ENCODE assay signal across 16 cellular contexts in the genomic region with DNA sequence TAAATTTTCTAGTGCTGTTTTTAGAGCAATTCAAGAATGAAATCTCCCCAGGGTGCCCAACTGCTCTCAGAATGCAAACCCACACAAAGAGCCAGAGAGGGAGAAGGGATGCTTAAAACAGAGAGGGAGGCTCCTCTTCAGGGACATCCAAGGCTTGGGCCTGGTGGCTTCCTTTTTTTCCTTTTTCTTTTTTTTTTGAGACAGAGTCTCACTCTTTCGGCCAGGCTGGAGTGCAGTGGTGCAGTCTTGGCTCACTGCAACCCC. TPM values are rescaled to one million over a fixed set of nuclear protein-coding genes. Genes with fewer than 3 reads are reported as not detected.
A peak's percentile ranks its signal among the peaks of the same experiment; 100 is the strongest.
DNase-seq lines count a peak whose midpoint lies in the region; ATAC-seq and TF ChIP-seq lines count a peak whose summit lies in the region.
"Had no signal": no experiment of that assay in that cellular context is flagged by ENCODE, and none has a peak within 500 bp of the region (broad histone marks: within the 10 kb centered on the region; RNA-seq: fewer than 3 reads in every experiment).

No MANE protein-coding gene starts in this region.

- DNase-seq in esophagus squamous epithelium (lab: John Stamatoyannopoulos, UW), result no peak
- no peak for DNase-seq in smooth muscle cell (lab: John Stamatoyannopoulos, UW; ENCODE audit: unreplicated experiment)
- DNase-seq in activated CD8-positive, alpha-beta T cell treated with anti-CD3 and anti-CD28 coated beads for 36 hours, result no peak
- DNase-seq in Right ventricle myocardium inferior (ENCODE audit: missing footprints), result no peak
- DNase-seq: activated T-cell treated with anti-CD3 and anti-CD28 coated beads, Interleukin-2, amount 50 U/mL, for 24 hours; NCI-H1105 treated with DMSO at 0.1 percent for 48 hours; NCI-H524; SHP77 had no signal

- intact Hi-C loops in esophagus squamous epithelium (cut with DNase I), result no loop called here
- intact Hi-C loops in activated CD8-positive, alpha-beta T cell treated with anti-CD3 and anti-CD28 coated beads for 36 hours (cut with micrococcal nuclease), result no loop called here
- intact Hi-C loops in Right ventricle myocardium inferior (cut with DNase I), result no loop called here

- peaks cover 0 to 21% (median 19%) of the 10 kb centered on the region in 3 donors for H3K9me3 ChIP-seq in esophagus squamous epithelium
- no peaks in the 10 kb centered on the region for H3K9me3 ChIP-seq in smooth muscle cell (replicated peaks; ENCODE audit: low read depth)

- no peak for TF ChIP-seq POLR2A in esophagus squamous epithelium (IDR thresholded peaks at IDR 0.05)

- peaks cover 10% of the 10 kb centered on the region for H3K36me3 Mint-ChIP-seq in activated CD8-positive, alpha-beta T cell treated with anti-CD3 and anti-CD28 coated beads for 36 hours (ENCODE audit: low read depth)

- H3K36me3 ChIP-seq in esophagus squamous epithelium (no peaks in the 10 kb centered on the region), smooth muscle cell (ENCODE audit: low read depth) (no peaks in the 10 kb centered on the region)
- H3K36me3 ChIP-seq: gastrocnemius medialis, vagina had no signal

- H3F3A ChIP-seq in smooth muscle cell (ENCODE audit: low read depth), result no peaks in the 10 kb centered on the region

- no peak for TF ChIP-seq CTCF in esophagus squamous epithelium (IDR thresholded peaks at IDR 0.05)
- no peak for TF ChIP-seq CTCF in smooth muscle cell (IDR thresholded peaks at IDR 0.05; ENCODE audit: borderline replicate concordance, insufficient read depth, poor library complexity, severe bottlenecking)
- no peak for TF ChIP-seq CTCF in activated CD8-positive, alpha-beta T cell treated with anti-CD3 and anti-CD28 coated beads for 36 hours (IDR thresholded peaks at IDR 0.05)

- no peak overlapping the region for H2AFZ ChIP-seq in smooth muscle cell (ENCODE audit: low read depth)

- no peak overlapping the region for H3K9ac ChIP-seq in smooth muscle cell (ENCODE audit: low read depth)

- CTCF ChIA-PET in activated CD8-positive, alpha-beta T cell treated with anti-CD3 and anti-CD28 coated beads for 36 hours (lab: Charles Lee), result no interaction called here

- peaks cover 12% of the 10 kb centered on the region for H3K9me3 Mint-ChIP-seq in activated CD8-positive, alpha-beta T cell treated with anti-CD3 and anti-CD28 coated beads for 36 hours

- peak overlapping the region in 3 of 4 donors; percentile 36 to 84 (median 81) for H3K27ac ChIP-seq in esophagus squamous epithelium
- no peak overlapping the region for H3K27ac ChIP-seq in smooth muscle cell (ENCODE audit: low read depth)
- H3K27ac ChIP-seq: gastrocnemius medialis, vagina, VCaP had no signal

- no peak overlapping the region for H3K4me3 Mint-ChIP-seq in activated CD8-positive, alpha-beta T cell treated with anti-CD3 and anti-CD28 coated beads for 36 hours
- H3K4me3 Mint-ChIP-seq: activated T-cell treated with anti-CD3 and anti-CD28 coated beads, Interleukin-2, amount 50 U/mL, for 24 hours had no signal

- no peaks in the 10 kb centered on the region for H3K27me3 Mint-ChIP-seq in activated CD8-positive, alpha-beta T cell treated with anti-CD3 and anti-CD28 coated beads for 36 hours
- H3K27me3 Mint-ChIP-seq: activated T-cell treated with anti-CD3 and anti-CD28 coated beads, Interleukin-2, amount 50 U/mL, for 24 hours had no signal

- H3K4me2 ChIP-seq in smooth muscle cell, result no peak overlapping the region

- H3K4me1 ChIP-seq in esophagus squamous epithelium, result peaks cover 25 to 51% (median 34%) of the 10 kb centered on the region in 3 donors
- H3K4me1 ChIP-seq in smooth muscle cell (ENCODE audit: low read depth), result no peaks in the 10 kb centered on the region

- H4K20me1 ChIP-seq in smooth muscle cell (ENCODE audit: low read depth), result no peaks in the 10 kb centered on the region

- no peaks in the 10 kb centered on the region for H3K79me2 ChIP-seq in smooth muscle cell (ENCODE audit: low read depth)

- H3K4me1 Mint-ChIP-seq in activated CD8-positive, alpha-beta T cell treated with anti-CD3 and anti-CD28 coated beads for 36 hours (ENCODE audit: low read depth), result no peaks in the 10 kb centered on the region

- WGBS in esophagus squamous epithelium, 2 donors, result 73 to 88% methylated on average over 1 of the region's 1 CpG
- WGBS in smooth muscle cell (ENCODE audit: low lambda C conversion rate), result 100% methylated on average over 1 of the region's 1 CpG

- POLR2A ChIA-PET in activated CD8-positive, alpha-beta T cell treated with anti-CD3 and anti-CD28 coated beads for 36 hours (lab: Charles Lee), result no interaction called here

- ATAC-seq in GM18511 (IDR thresholded peaks at IDR 0.05; ENCODE audit: unreplicated experiment), result peak; percentile 43
- ATAC-seq in GM21526 (IDR thresholded peaks at IDR 0.05; ENCODE audit: low FRiP score, unreplicated experiment), result peak; percentile 39
- ATAC-seq in HG03280 (IDR thresholded peaks at IDR 0.05; ENCODE audit: unreplicated experiment), result peak; percentile 32
- ATAC-seq in GM21619 (IDR thresholded peaks at IDR 0.05; ENCODE audit: unreplicated experiment), result no peak
- ATAC-seq in activated CD8-positive, alpha-beta T cell treated with anti-CD3 and anti-CD28 coated beads for 36 hours, result no peak
- ATAC-seq in Right ventricle myocardium inferior, result no peak
- ATAC-seq: HepG2 had no signal

- H3K27ac Mint-ChIP-seq in activated CD8-positive, alpha-beta T cell treated with anti-CD3 and anti-CD28 coated beads for 36 hours, result no peak overlapping the region
- H3K27ac Mint-ChIP-seq: activated T-cell treated with anti-CD3 and anti-CD28 coated beads, Interleukin-2, amount 50 U/mL, for 24 hours had no signal

- H3K4me3 ChIP-seq in esophagus squamous epithelium (no peak overlapping the region), smooth muscle cell (no peak overlapping the region)
- H3K4me3 ChIP-seq: gastrocnemius medialis, vagina had no signal

- H3K27me3 ChIP-seq in esophagus squamous epithelium (no peaks in the 10 kb centered on the region), smooth muscle cell (ENCODE audit: low read depth) (no peaks in the 10 kb centered on the region)
- H3K27me3 ChIP-seq: gastrocnemius medialis, vagina had no signal

RNA-seq across cellular contexts. Expression of gene ATL2, which starts 32.8 kb away (rescaled TPM):
- 100 to 1,000 TPM in 2 of 4 donors, 10 to 100 TPM in 2; 65.2 to 178 (median 91.3) TPM for total RNA-seq in esophagus squamous epithelium
- 56.7 and 62.2 TPM in 2 replicates for total RNA-seq in smooth muscle cell
- polyA plus RNA-seq in smooth muscle cell, result 17.5 and 19.9 TPM in 2 replicates
- 10 to 100 TPM; 52.8 to 54.5 TPM for total RNA-seq in activated CD8-positive, alpha-beta T cell treated with anti-CD3 and anti-CD28 coated beads for 36 hours
- total RNA-seq in Right ventricle myocardium inferior, result 31.7 TPM

Comparison
In these comparisons a context has a peak if more than half of its experiments do, and no peak if none do; other contexts are left out.
1. ATAC-seq: peak in GM18511 (single experiment), GM21526 (single experiment) and HG03280 (single experiment); none in GM21619 (single experiment), activated CD8-positive, alpha-beta T cell treated with anti-CD3 and anti-CD28 coated beads for 36 hours (single experiment) and Right ventricle myocardium inferior (single experiment).